In the genomic region with DNA sequence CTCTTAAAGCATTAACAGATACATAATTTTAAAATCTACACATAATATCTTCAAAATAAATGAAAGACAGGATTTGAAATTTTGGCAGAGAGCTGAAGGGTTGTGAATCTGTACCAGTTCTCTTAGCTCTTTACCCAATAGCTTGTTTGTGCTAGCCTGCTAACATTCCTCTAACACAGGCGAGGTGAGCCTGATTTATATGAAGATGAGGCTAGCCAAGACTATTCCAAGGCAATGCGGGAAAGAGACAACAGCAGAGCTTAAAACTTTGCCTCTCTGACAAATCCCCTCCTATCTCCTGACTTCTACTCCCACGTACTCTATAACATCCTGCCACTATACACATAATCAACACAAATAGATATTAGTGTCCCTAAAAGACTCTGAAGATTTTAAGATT, we compare ENCODE assay signal across 26 cellular contexts.
DNase-seq lines count a peak whose midpoint lies in the region; ATAC-seq and TF ChIP-seq lines count a peak whose summit lies in the region.
"Had no signal": no experiment of that assay in that cellular context is flagged by ENCODE, and none has a peak within 500 bp of the region (broad histone marks: within the 10 kb centered on the region; RNA-seq: fewer than 3 reads in every experiment).

No MANE protein-coding gene starts in this region.

- no peak for ATAC-seq in aorta (ENCODE audit: low FRiP score)
- ATAC-seq: right cardiac atrium, Right ventricle myocardium inferior had no signal

- H3K27ac Mint-ChIP-seq in neural progenitor cell = peak overlapping the region; percentile 39
- H3K27ac Mint-ChIP-seq: activated CD4-positive, alpha-beta memory T cell treated with anti-CD3 and anti-CD28 coated beads for 36 hours; IgD-negative memory B cell had no signal

- H3K27ac ChIP-seq in HEK293 (ENCODE audit: extremely low read depth, low read depth, low read length) (no peak overlapping the region), SK-N-SH (ENCODE audit: low read depth in 2 of 2, low read length in 1 of 2) (peak overlapping the region in 1 of 2 experiments; percentile 71; a peak in 2 of 4 replicates), neural progenitor cell (no peak overlapping the region), left ventricle myocardium inferior (replicated peaks) (no peak overlapping the region), aorta (ENCODE audit: low read depth in 1 of 2, low read length in 2 of 2) (no peak overlapping the region)
- H3K27ac ChIP-seq: C4-2B, dorsolateral prefrontal cortex, upper lobe of left lung had no signal

- H3K9me3 ChIP-seq in HEK293 (ENCODE audit: control insufficient read depth, insufficient read depth, low read depth, low read length) = peaks cover 4% of the 10 kb centered on the region
- no peaks in the 10 kb centered on the region for H3K9me3 ChIP-seq in SK-N-SH
- no peaks in the 10 kb centered on the region for H3K9me3 ChIP-seq in neural progenitor cell (ENCODE audit: low read depth)
- peaks cover 10% of the 10 kb centered on the region for H3K9me3 ChIP-seq in left ventricle myocardium inferior (replicated peaks)
- H3K9me3 ChIP-seq in aorta (ENCODE audit: control insufficient read depth, low read length) = no peaks in the 10 kb centered on the region
- H3K9me3 ChIP-seq: MG63, upper lobe of left lung had no signal

- POLR2A ChIA-PET in HEK293 (lab: Yijun Ruan, JAX) (no interaction called here), SK-N-SH (lab: Yijun Ruan, JAX) (no interaction called here)

- H3F3A ChIP-seq in SK-N-SH (replicated peaks; ENCODE audit: insufficient read depth) = no peaks in the 10 kb centered on the region
- H3F3A ChIP-seq in neural progenitor cell (ENCODE audit: low read depth) = peaks cover 7% of the 10 kb centered on the region

- TF ChIP-seq CTCF in HEK293 (tag by site-specific recombination; IDR thresholded peaks at IDR 0.05) (no peak), SK-N-SH (IDR thresholded peaks at IDR 0.05) (no peak), fibroblast of pulmonary artery (IDR thresholded peaks at IDR 0.05; ENCODE audit: low read length, missing control alignments) (no peak), neural progenitor cell (IDR thresholded peaks at IDR 0.05) (no peak), left ventricle myocardium inferior (IDR thresholded peaks at IDR 0.05; ENCODE audit: borderline replicate concordance) (no peak)

- CTCF ChIA-PET in HEK293 (lab: Yijun Ruan, JAX) (interaction anchor here (0.6 kb wide), 1 partner anchor 1573 kb away, joined by 3 read pairs; no protein-coding TSS in a partner anchor), SK-N-SH (lab: Yijun Ruan, JAX) (interaction anchor here (2.1 kb wide), 1 partner anchor 83 kb away, joined by 5 read pairs; no protein-coding TSS in a partner anchor)

- intact Hi-C loops in left ventricle myocardium inferior (cut with micrococcal nuclease) (no loop called here), aorta (cut with DNase I) (no loop called here)

- H3K36me3 ChIP-seq in HEK293 (ENCODE audit: control insufficient read depth in 2 of 2, insufficient read depth in 1 of 2, low read length in 2 of 2) = no peaks in the 10 kb centered on the region
- no peaks in the 10 kb centered on the region for H3K36me3 ChIP-seq in SK-N-SH (replicated peaks in 1 of 2; ENCODE audit: control insufficient read depth in 1 of 2, insufficient read depth in 2 of 2, low read length in 1 of 2)
- H3K36me3 ChIP-seq in neural progenitor cell = no peaks in the 10 kb centered on the region
- H3K36me3 ChIP-seq in left ventricle myocardium inferior = no peaks in the 10 kb centered on the region
- H3K36me3 ChIP-seq in aorta (ENCODE audit: control insufficient read depth in 1 of 2, insufficient read depth in 2 of 2, low read length in 1 of 2) = no peaks in the 10 kb centered on the region
- H3K36me3 ChIP-seq: MG63, upper lobe of left lung had no signal

- TF ChIP-seq EP300 in SK-N-SH (IDR thresholded peaks at IDR 0.05; ENCODE audit: borderline replicate concordance in 1 of 2, low read depth in 1 of 2, low read length in 1 of 2) = peak in 1 of 2 experiments; percentile 42; a peak in 2 of 4 replicates

- H3K36me3 Mint-ChIP-seq in neural progenitor cell = peaks cover 2% of the 10 kb centered on the region
- H3K36me3 Mint-ChIP-seq: activated CD4-positive, alpha-beta memory T cell treated with anti-CD3 and anti-CD28 coated beads for 36 hours; IgD-negative memory B cell had no signal

- H4K20me1 ChIP-seq in SK-N-SH (ENCODE audit: insufficient read depth) = no peaks in the 10 kb centered on the region
- no peaks in the 10 kb centered on the region for H4K20me1 ChIP-seq in neural progenitor cell (ENCODE audit: low read depth)

- peaks cover 38% of the 10 kb centered on the region for H3K4me1 Mint-ChIP-seq in neural progenitor cell
- H3K4me1 Mint-ChIP-seq: IgD-negative memory B cell had no signal

- H3K27me3 Mint-ChIP-seq in neural progenitor cell (ENCODE audit: insufficient read depth, low read depth) = no peaks in the 10 kb centered on the region
- H3K27me3 Mint-ChIP-seq: activated CD4-positive, alpha-beta memory T cell treated with anti-CD3 and anti-CD28 coated beads for 36 hours; IgD-negative memory B cell had no signal

- H3K9me2 ChIP-seq in SK-N-SH = no peaks in the 10 kb centered on the region

- H3K4me2 ChIP-seq in SK-N-SH = no peak overlapping the region
- H3K4me2 ChIP-seq in neural progenitor cell = peak overlapping the region; percentile 2

- 0 out of 2 replicates have a peak, but pooled peaks have one; percentile 2 for TF ChIP-seq RAD21 in SK-N-SH (IDR thresholded peaks at IDR 0.05; ENCODE audit: low read length)

- DNase-seq in SK-N-SH = no peak
- peak; percentile 14 for DNase-seq in fibroblast of pulmonary artery (ENCODE audit: low read depth)
- DNase-seq in neural progenitor cell (ENCODE audit: low spot score) = peak; percentile 41
- no peak for DNase-seq in AML-193 (lab: John Stamatoyannopoulos, UW)
- no peak for DNase-seq in pons (ENCODE audit: low spot score)
- no peak for DNase-seq in left ventricle myocardium inferior
- no peak for DNase-seq in aorta
- DNase-seq: ACHN; activated CD4-positive, alpha-beta memory T cell treated with anti-CD3 and anti-CD28 coated beads for 36 hours; activated CD4-positive, CD25-positive, alpha-beta regulatory T cell; activated gamma-delta T cell; amniotic stem cell; dorsolateral prefrontal cortex; H9; hippocampal formation; islet precursor cell; MG63; NCI-H1436; NCI-H524 treated with DMSO at 0.1 percent for 48 hours; right cardiac atrium; upper lobe of left lung had no signal

- 64% methylated on average over 3 of the region's 3 CpGs for WGBS in SK-N-SH (ENCODE audit: low lambda C conversion rate)
- WGBS in aorta, 2 donors = 76 to 81% methylated on average over 3 of the region's 3 CpGs

- peaks cover 14% of the 10 kb centered on the region for H3K9me3 Mint-ChIP-seq in neural progenitor cell

- H2AFZ ChIP-seq in SK-N-SH (ENCODE audit: low read depth) (no peak overlapping the region), neural progenitor cell (replicated peaks) (peak overlapping the region; percentile 66)

- H3K4me1 ChIP-seq in HEK293 (ENCODE audit: control insufficient read depth, insufficient read depth, low read length) (0 out of 2 replicates have a peak, but pooled peaks cover 3% of the 10 kb centered on the region), SK-N-SH (ENCODE audit: control insufficient read depth in 1 of 2, insufficient read depth in 2 of 2, low read depth in 1 of 2, low read length in 1 of 2) (peaks cover 4% of the 10 kb centered on the region in 2 experiments; a peak in 3 of 4 replicates), neural progenitor cell (peaks cover 37% of the 10 kb centered on the region), left ventricle myocardium inferior (no peaks in the 10 kb centered on the region), aorta (ENCODE audit: control insufficient read depth in 1 of 2, insufficient read depth in 2 of 2, low read length in 2 of 2) (peaks cover 0 to 2% of the 10 kb centered on the region in 2 donors)
- H3K4me1 ChIP-seq: upper lobe of left lung had no signal

- H3K27me3 ChIP-seq in SK-N-SH (ENCODE audit: insufficient read depth) (no peaks in the 10 kb centered on the region), neural progenitor cell (no peaks in the 10 kb centered on the region), left ventricle myocardium inferior (ENCODE audit: low read depth) (no peaks in the 10 kb centered on the region), aorta (ENCODE audit: control insufficient read depth in 1 of 2, insufficient read depth in 2 of 2, low read length in 1 of 2) (no peaks in the 10 kb centered on the region)
- H3K27me3 ChIP-seq: dorsolateral prefrontal cortex, MG63, upper lobe of left lung had no signal

- H3K9ac ChIP-seq in SK-N-SH = no peak overlapping the region
- no peak overlapping the region for H3K9ac ChIP-seq in neural progenitor cell

- H3K4me3 ChIP-seq in HEK293 (ENCODE audit: low read depth, low read length) (no peak overlapping the region), SK-N-SH (ENCODE audit: low read depth in 2 of 2, low read length in 1 of 2) (no peak overlapping the region), fibroblast of pulmonary artery (replicated peaks; ENCODE audit: low read depth, low read length) (no peak overlapping the region), neural progenitor cell (no peak overlapping the region), left ventricle myocardium inferior (no peak overlapping the region), aorta (ENCODE audit: low read length in 2 of 2) (no peak overlapping the region)
- H3K4me3 ChIP-seq: lung, MG63, upper lobe of left lung had no signal

- H3K79me2 ChIP-seq in SK-N-SH (ENCODE audit: insufficient read depth) (no peaks in the 10 kb centered on the region), neural progenitor cell (ENCODE audit: low read depth) (no peaks in the 10 kb centered on the region)

- H3K4me3 Mint-ChIP-seq in neural progenitor cell = no peak overlapping the region
- H3K4me3 Mint-ChIP-seq: activated CD4-positive, alpha-beta memory T cell treated with anti-CD3 and anti-CD28 coated beads for 36 hours; H9; IgD-negative memory B cell had no signal

TF ChIP-seq in HEK293, 187 proteins besides CTCF, POLR2A, EP300 and RAD21 (continues in another document):
- TF ChIP-seq ZNF549 (tag by site-specific recombination; IDR thresholded peaks at IDR 0.05) = no peak

TF ChIP-seq in SK-N-SH, 30 proteins besides CTCF, POLR2A, EP300 and RAD21 (continues in another document):
- TF ChIP-seq MAX (IDR thresholded peaks at IDR 0.05; ENCODE audit: low read depth) (no peak), EZH2phosphoT487 (IDR thresholded peaks at IDR 0.05; ENCODE audit: borderline replicate concordance, low read depth) (no peak), SMC3 (IDR thresholded peaks at IDR 0.05; ENCODE audit: low read depth, low read length) (no peak), GATA2 (CRISPR knock-in tag; IDR thresholded peaks at IDR 0.05) (no peak), MEF2A (IDR thresholded peaks at IDR 0.05; ENCODE audit: borderline replicate concordance, low read depth) (no peak), RXRA (IDR thresholded peaks at IDR 0.05; ENCODE audit: borderline replicate concordance, low read depth) (no peak), CHD2 (IDR thresholded peaks at IDR 0.05; ENCODE audit: low read length, partially characterized antibody) (no peak), TEAD4 (IDR thresholded peaks at IDR 0.05; ENCODE audit: borderline replicate concordance, insufficient read depth) (no peak)

Comparison
In these comparisons a context has a peak if more than half of its experiments do, and no peak if none do; other contexts are left out.
1. DNase-seq: peak in fibroblast of pulmonary artery (single experiment) and neural progenitor cell (single experiment); none in SK-N-SH (single experiment), AML-193 (0 of 2), pons (single experiment), left ventricle myocardium inferior (single experiment) and aorta (0 of 2).